22 cellular contexts compared by ENCODE assay signal in genomic region chr3:4643904-4644547, GRCh38.
"Had no signal": no experiment of that assay in that cellular context is flagged by ENCODE, and none has a peak within 500 bp of the region (broad histone marks: within the 10 kb centered on the region; RNA-seq: fewer than 3 reads in every experiment).

No MANE protein-coding gene starts in this region.

- ATAC-seq: activated T-cell treated with anti-CD3 and anti-CD28 coated beads, Interleukin-2, amount 50 U/mL, for 72 hours; left lung; natural killer cell treated with Interleukin-12 subunit alpha and Interleukin-12 subunit beta and Interleukin-15 and Interleukin-18, amount 100 ng/mL, for 72 hours; stimulated activated naive B cell treated with anti-CD40 and anti-IgM and Interleukin-4, amounts not matched to agents 10 μg/mL and 1 μg/mL and 100 μg/mL, for 72 hours had no signal

- H3K27me3 Mint-ChIP-seq: activated CD4-positive, alpha-beta T cell treated with anti-CD3 and anti-CD28 coated beads, Interleukin-2, amount 10 ng/mL, durations not matched to agents 7 days and 5 days; activated naive CD4-positive, alpha-beta T cell treated with anti-CD3 and anti-CD28 coated beads, Interleukin-2, amount 50 U/mL, for 24 hours; central memory CD8-positive, alpha-beta T cell; natural killer cell treated with Interleukin-12 subunit alpha and Interleukin-12 subunit beta and Interleukin-15 and Interleukin-18, amount 100 ng/mL, for 72 hours; stimulated activated naive B cell treated with anti-CD40 and anti-IgM and Interleukin-4, amounts not matched to agents 10 μg/mL and 1 μg/mL and 100 μg/mL, for 72 hours; T-cell had no signal

- H3K27me3 ChIP-seq: brain microvascular endothelial cell, colonic mucosa, heart left ventricle, left lung, tibial artery, uterus had no signal

- H3K27ac Mint-ChIP-seq: activated CD4-positive, alpha-beta T cell treated with anti-CD3 and anti-CD28 coated beads, Interleukin-2, amount 10 ng/mL, durations not matched to agents 7 days and 5 days; activated naive CD4-positive, alpha-beta T cell treated with anti-CD3 and anti-CD28 coated beads, Interleukin-2, amount 50 U/mL, for 24 hours; activated T-cell treated with anti-CD3 and anti-CD28 coated beads, Interleukin-2, amount 50 U/mL, for 72 hours; endodermal cell; mesothelial cell of epicardium; natural killer cell treated with Interleukin-12 subunit alpha and Interleukin-12 subunit beta and Interleukin-15 and Interleukin-18, amount 100 ng/mL, for 72 hours; stimulated activated naive B cell treated with anti-CD40 and anti-IgM and Interleukin-4, amounts not matched to agents 10 μg/mL and 1 μg/mL and 100 μg/mL, for 72 hours had no signal

- H3K4me1 ChIP-seq: colonic mucosa, heart left ventricle, left lung, tibial artery, uterus had no signal

- H3K9me3 Mint-ChIP-seq: activated CD4-positive, alpha-beta T cell treated with anti-CD3 and anti-CD28 coated beads, Interleukin-2, amount 10 ng/mL, durations not matched to agents 7 days and 5 days; activated naive CD4-positive, alpha-beta T cell treated with anti-CD3 and anti-CD28 coated beads, Interleukin-2, amount 50 U/mL, for 24 hours; activated T-cell treated with anti-CD3 and anti-CD28 coated beads, Interleukin-2, amount 50 U/mL, for 72 hours; central memory CD8-positive, alpha-beta T cell; endodermal cell; natural killer cell treated with Interleukin-12 subunit alpha and Interleukin-12 subunit beta and Interleukin-15 and Interleukin-18, amount 100 ng/mL, for 72 hours; stimulated activated naive B cell treated with anti-CD40 and anti-IgM and Interleukin-4, amounts not matched to agents 10 μg/mL and 1 μg/mL and 100 μg/mL, for 72 hours; T-cell had no signal

- H3K4me3 Mint-ChIP-seq: activated CD4-positive, alpha-beta T cell treated with anti-CD3 and anti-CD28 coated beads, Interleukin-2, amount 10 ng/mL, durations not matched to agents 7 days and 5 days; activated naive CD4-positive, alpha-beta T cell treated with anti-CD3 and anti-CD28 coated beads, Interleukin-2, amount 50 U/mL, for 24 hours; activated T-cell treated with anti-CD3 and anti-CD28 coated beads, Interleukin-2, amount 50 U/mL, for 72 hours; central memory CD8-positive, alpha-beta T cell; endodermal cell; mesothelial cell of epicardium; natural killer cell treated with Interleukin-12 subunit alpha and Interleukin-12 subunit beta and Interleukin-15 and Interleukin-18, amount 100 ng/mL, for 72 hours; stimulated activated naive B cell treated with anti-CD40 and anti-IgM and Interleukin-4, amounts not matched to agents 10 μg/mL and 1 μg/mL and 100 μg/mL, for 72 hours; T-cell had no signal

- FAIRE-seq: frontal cortex had no signal

- H3K9me3 ChIP-seq: colonic mucosa, heart left ventricle, left lung, tibial artery, uterus had no signal

- H3K36me3 ChIP-seq: brain microvascular endothelial cell, colonic mucosa, uterus had no signal

- H3K4me3 ChIP-seq: colonic mucosa, heart left ventricle, left lung, tibial artery, uterus had no signal

- DNase-seq: activated CD4-positive, alpha-beta T cell treated with anti-CD3 and anti-CD28 coated beads, Interleukin-2, amount 10 ng/mL, durations not matched to agents 7 days and 5 days; activated CD8-positive, alpha-beta memory T cell treated with anti-CD3 and anti-CD28 coated beads, Interleukin-2, amount 50 U/mL, for 4 hours; activated effector memory CD4-positive, alpha-beta T cell treated with anti-CD3 and anti-CD28 coated beads, Interleukin-2, amount 50 U/mL, for 16 hours; activated T-cell treated with anti-CD3 and anti-CD28 coated beads, Interleukin-2, amount 50 U/mL, for 72 hours; brain microvascular endothelial cell; colonic mucosa; endodermal cell; heart left ventricle; left lung; nucleus accumbens; posterior cingulate gyrus; stimulated activated naive B cell treated with anti-CD40 and anti-IgM and Interleukin-4, amounts not matched to agents 10 μg/mL and 1 μg/mL and 100 μg/mL, for 72 hours; T-helper 9 cell; tibial artery; uterus had no signal

- H3K27ac ChIP-seq: brain microvascular endothelial cell, colonic mucosa, epithelial cell of prostate, heart left ventricle, left lung, tibial artery, uterus had no signal

- H3K4me1 Mint-ChIP-seq: endodermal cell had no signal
